ENCODE assay signal across 8 cellular contexts in the genomic region with DNA sequence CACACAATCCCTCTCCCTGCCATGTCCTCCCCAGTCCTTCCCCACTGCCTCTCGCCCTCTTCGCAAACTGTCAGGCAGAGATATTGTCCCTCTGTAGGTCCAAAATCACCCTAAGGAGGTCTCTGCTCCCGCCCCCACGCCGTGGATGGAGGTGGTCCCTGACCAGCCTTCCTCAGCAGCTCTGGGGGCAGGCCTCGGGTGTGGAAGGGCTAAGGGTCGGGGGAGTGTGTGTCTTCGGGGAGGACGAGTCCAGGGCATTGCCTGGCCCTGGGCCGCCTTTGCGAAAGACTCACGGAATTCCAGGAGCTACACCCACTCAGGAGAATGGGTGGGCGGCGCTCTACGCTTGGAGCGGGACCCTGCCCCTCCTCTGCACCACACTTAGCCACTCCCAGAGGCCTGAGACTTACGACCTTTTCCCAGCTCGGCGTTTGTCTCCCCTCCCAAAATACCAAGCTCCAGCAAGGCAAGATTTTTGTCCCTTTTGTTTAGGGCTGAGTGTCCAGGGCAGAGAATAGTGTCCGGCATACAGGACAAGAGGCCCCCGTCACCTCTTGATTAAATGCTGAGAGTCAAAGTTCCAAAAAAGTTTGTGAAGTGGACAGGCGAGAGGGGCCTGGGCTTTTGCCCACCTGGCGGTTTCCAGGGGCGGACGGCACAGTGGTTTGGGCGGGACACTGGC. TPM values are rescaled to one million over a fixed set of nuclear protein-coding genes. Genes with fewer than 3 reads are reported as not detected.
DNase-seq lines count a peak whose midpoint lies in the region.

No MANE protein-coding gene starts in this region.

- peak overlapping the region; percentile 68 for H3K9ac ChIP-seq in HUES64 (ENCODE audit: low read depth, low read length)
- peak overlapping the region; percentile 95 for H3K9ac ChIP-seq in adipocyte (ENCODE audit: low read length)
- peak overlapping the region; percentile 78 for H3K9ac ChIP-seq in skeletal muscle satellite cell (ENCODE audit: low read depth, low read length)

- H3K4me2 ChIP-seq in skeletal muscle satellite cell (ENCODE audit: low read length) = peak overlapping the region; percentile 92

- H3K27me3 ChIP-seq in HUES64 (ENCODE audit: insufficient read depth, low read length) (peaks cover 3% of the 10 kb centered on the region; the same call in 1 of the 2 replicates), adipocyte (replicated peaks; ENCODE audit: control insufficient read depth, insufficient read depth, low read length) (no peaks in the 10 kb centered on the region), skeletal muscle satellite cell (ENCODE audit: control insufficient read depth, insufficient read depth, low read length) (no peaks in the 10 kb centered on the region)

- H3K9me3 ChIP-seq in HUES64 (ENCODE audit: insufficient read depth, low read depth, low read length) = no peaks in the 10 kb centered on the region
- H3K9me3 ChIP-seq in adipocyte (ENCODE audit: control insufficient read depth, low read length) = no peaks in the 10 kb centered on the region
- peaks cover 5% of the 10 kb centered on the region for H3K9me3 ChIP-seq in iPS-18c (ENCODE audit: control insufficient read depth, insufficient read depth, low read length)
- no peaks in the 10 kb centered on the region for H3K9me3 ChIP-seq in skeletal muscle satellite cell (replicated peaks; ENCODE audit: low read length)

- DNase-seq in AG20443 (ENCODE audit: low spot score) (peak; percentile 53), adipocyte (ENCODE audit: low read depth) (peak; percentile 43), NCI-H446 (lab: John Stamatoyannopoulos, UW) (no peak), NAMALWA (ENCODE audit: low spot score) (no peak)
- DNase-seq in stimulated activated CD4-positive, alpha-beta T cell treated with anti-CD3 and anti-CD28 coated beads, Interleukin-2, amount 100 ng/mL, for 24 hours = no peak

- peaks cover 14% of the 10 kb centered on the region for H3K36me3 ChIP-seq in HUES64 (ENCODE audit: insufficient read depth, low read length)
- peaks cover 9% of the 10 kb centered on the region for H3K36me3 ChIP-seq in adipocyte (ENCODE audit: control insufficient read depth, insufficient read depth, low read length, severe bottlenecking)
- no peaks in the 10 kb centered on the region for H3K36me3 ChIP-seq in skeletal muscle satellite cell (ENCODE audit: insufficient read depth, low read length)

- WGBS in HUES64 = 2% methylated on average over 26 of the region's 26 CpGs

- peaks cover 10% of the 10 kb centered on the region; the same call in 1 of the 2 replicates for H3K4me1 ChIP-seq in HUES64 (ENCODE audit: insufficient read depth, low read length)
- peaks cover 9% of the 10 kb centered on the region for H3K4me1 ChIP-seq in adipocyte (ENCODE audit: control insufficient read depth, insufficient read depth, low read length)
- H3K4me1 ChIP-seq in skeletal muscle satellite cell (ENCODE audit: control insufficient read depth, insufficient read depth, low read length) = peaks cover 17% of the 10 kb centered on the region

- H3K4me3 ChIP-seq in HUES64 (ENCODE audit: low read length) (peak overlapping the region; percentile 66), adipocyte (ENCODE audit: low read length) (peak overlapping the region; percentile 97), iPS-18c (ENCODE audit: insufficient read depth, low read depth, low read length) (peak overlapping the region; percentile 85), skeletal muscle satellite cell (ENCODE audit: low read length) (peak overlapping the region; percentile 98)

- H3K27ac ChIP-seq in HUES64 (ENCODE audit: low read depth, low read length) = no peak overlapping the region

RNA-seq across cellular contexts. Expression of gene PYGL, which starts 0.9 kb away (rescaled TPM):
- 23.5 TPM for polyA plus RNA-seq in HUES64 (2013, experiment 1 of 2)
- polyA plus RNA-seq in HUES64 (2013, experiment 2 of 2) = 30.4 TPM
- total RNA-seq in skeletal muscle satellite cell (2012; rRNA removed) = 85.8 and 122 TPM in 2 replicates

Comparison
In these comparisons a context has a peak if more than half of its experiments do, and no peak if none do; other contexts are left out.
1. DNase-seq: peak in AG20443 (single experiment) and adipocyte (single experiment); none in stimulated activated CD4-positive, alpha-beta T cell treated with anti-CD3 and anti-CD28 coated beads, Interleukin-2, amount 100 ng/mL, for 24 hours (0 of 2), NCI-H446 (0 of 2) and NAMALWA (single experiment).
2. Peak in every context shown above with its lines, with median percentiles within 50 percentile points of each other: H3K4me3 ChIP-seq and H3K9ac ChIP-seq.